Comparison of ENCODE assay signal across 8 cellular contexts in the genomic region with DNA sequence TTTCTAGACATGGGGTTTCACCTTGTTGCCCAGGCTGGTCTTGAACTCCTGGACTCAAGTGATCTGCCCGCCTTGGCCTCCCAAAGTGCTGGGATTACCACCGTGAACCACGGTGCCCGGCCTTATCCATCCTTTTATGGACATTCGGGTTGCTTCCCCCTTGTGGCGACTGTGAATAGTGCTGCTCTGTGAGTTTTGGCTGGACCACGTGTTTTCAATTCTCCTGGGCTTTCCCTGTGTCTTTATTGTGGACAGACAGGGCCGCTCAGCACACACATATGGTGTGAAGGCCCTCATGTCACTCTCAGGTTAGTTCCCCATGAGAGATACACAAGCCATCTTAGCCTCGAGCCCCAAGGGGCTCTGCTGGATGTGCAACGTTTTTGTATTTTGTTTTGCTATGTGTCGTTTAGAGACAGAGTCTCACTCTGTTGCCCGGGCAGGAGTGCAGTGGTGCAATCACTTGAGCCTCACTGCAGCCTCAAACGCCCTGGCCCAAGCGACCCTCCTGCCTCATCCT. TPM values are rescaled to one million over a fixed set of nuclear protein-coding genes. Genes with fewer than 3 reads are reported as not detected.
A peak's percentile ranks its signal among the peaks of the same experiment; 100 is the strongest.
DNase-seq lines count a peak whose midpoint lies in the region; FAIRE-seq and TF ChIP-seq lines count a peak whose summit lies in the region.

No MANE protein-coding gene starts in this region.

- CTCF ChIA-PET in HEK293 (lab: Yijun Ruan, JAX): interaction anchor here (0.7 to 5.8 kb wide), 5 partner anchors 14 to 129 kb away, joined by 3 to 23 read pairs (median 3); no protein-coding TSS in a partner anchor

- no peaks in the 10 kb centered on the region for H3K79me2 ChIP-seq in astrocyte (ENCODE audit: insufficient read depth, low read length)

- no peaks in the 10 kb centered on the region for H3K27me3 Mint-ChIP-seq in astrocyte (ENCODE audit: low read depth, unreplicated experiment)

- H3K27ac Mint-ChIP-seq in astrocyte (ENCODE audit: unreplicated experiment): no peak overlapping the region

- no peak overlapping the region for H2AFZ ChIP-seq in astrocyte (ENCODE audit: low read depth, low read length)

- peak; percentile 74; the same call in 1 of the 2 replicates for TF ChIP-seq CTCF in HEK293 (tag by site-specific recombination; IDR thresholded peaks at IDR 0.05)
- TF ChIP-seq CTCF in astrocyte (IDR thresholded peaks at IDR 0.05; ENCODE audit: insufficient read depth, low read depth, low read length): peak; percentile 72

- no peak overlapping the region for H3K4me3 ChIP-seq in HEK293 (ENCODE audit: low read depth, low read length)
- H3K4me3 ChIP-seq in astrocyte (ENCODE audit: insufficient read depth, low read depth, low read length): no peak overlapping the region
- H3K4me3 ChIP-seq in skeletal muscle satellite cell (ENCODE audit: low read length): no peak overlapping the region

- no peak for FAIRE-seq in astrocyte (lab: Jason Lieb, UNC)

- H4K20me1 ChIP-seq in astrocyte (ENCODE audit: insufficient read depth, low read length): no peaks in the 10 kb centered on the region

- H3K27me3 ChIP-seq in astrocyte (ENCODE audit: insufficient read depth, low read length) (no peaks in the 10 kb centered on the region), skeletal muscle satellite cell (ENCODE audit: control insufficient read depth, insufficient read depth, low read length) (no peaks in the 10 kb centered on the region)

- H3K9me3 ChIP-seq in HEK293 (ENCODE audit: control insufficient read depth, insufficient read depth, low read depth, low read length) (no peaks in the 10 kb centered on the region), astrocyte (ENCODE audit: insufficient read depth, low read depth, low read length) (no peaks in the 10 kb centered on the region), skeletal muscle satellite cell (replicated peaks; ENCODE audit: low read length) (no peaks in the 10 kb centered on the region)

- H3K9me3 Mint-ChIP-seq in astrocyte (ENCODE audit: unreplicated experiment): no peaks in the 10 kb centered on the region

- H3K9ac ChIP-seq in astrocyte (ENCODE audit: low read length) (no peak overlapping the region), skeletal muscle satellite cell (ENCODE audit: low read depth, low read length) (peak overlapping the region; percentile 33)

- peaks cover 3 to 25% of the 10 kb centered on the region in 2 experiments; a peak in 2 of 3 replicates for H3K36me3 ChIP-seq in HEK293 (ENCODE audit: control insufficient read depth in 2 of 2, insufficient read depth in 1 of 2, low read length in 2 of 2)
- peaks cover 2% of the 10 kb centered on the region for H3K36me3 ChIP-seq in astrocyte (ENCODE audit: insufficient read depth, low read length)
- peaks cover 14% of the 10 kb centered on the region for H3K36me3 ChIP-seq in skeletal muscle satellite cell (ENCODE audit: insufficient read depth, low read length)

- H3K27ac ChIP-seq in HEK293 (ENCODE audit: extremely low read depth, low read depth, low read length) (no peak overlapping the region), astrocyte (ENCODE audit: low read depth, low read length) (no peak overlapping the region)

- H3K4me3 Mint-ChIP-seq in astrocyte (ENCODE audit: unreplicated experiment): no peak overlapping the region

- peaks cover 3% of the 10 kb centered on the region for H3K4me1 Mint-ChIP-seq in astrocyte (ENCODE audit: low read depth, unreplicated experiment)

- H3K4me1 ChIP-seq in HEK293 (ENCODE audit: control insufficient read depth, insufficient read depth, low read length): no peaks in the 10 kb centered on the region; the same call in none of the 2 replicates
- H3K4me1 ChIP-seq in astrocyte (ENCODE audit: insufficient read depth, low read length): no peaks in the 10 kb centered on the region
- peaks cover 9% of the 10 kb centered on the region for H3K4me1 ChIP-seq in skeletal muscle satellite cell (ENCODE audit: control insufficient read depth, insufficient read depth, low read length)

- POLR2A ChIA-PET in HEK293 (lab: Yijun Ruan, JAX): no interaction called here

- DNase-seq in EH (ENCODE audit: low read depth): peak; percentile 85
- DNase-seq in NCI-H2029 (lab: John Stamatoyannopoulos, UW): peak; percentile 80
- peak; percentile 64 for DNase-seq in T-helper 9 cell
- DNase-seq in astrocyte (ENCODE audit: low read depth): peak; percentile 51
- DNase-seq in hypothalamus (lab: John Stamatoyannopoulos, UW): peak in 43 of 51 donors; percentile 5 to 71 (median 41)
- no peak for DNase-seq in globus pallidus (ENCODE audit: low spot score)

- no peak overlapping the region for H3K4me2 ChIP-seq in astrocyte (ENCODE audit: low read length)
- peak overlapping the region; percentile 62 for H3K4me2 ChIP-seq in skeletal muscle satellite cell (ENCODE audit: low read length)

- peaks cover 3% of the 10 kb centered on the region for H3K36me3 Mint-ChIP-seq in astrocyte (ENCODE audit: low read depth, unreplicated experiment)

TF ChIP-seq in HEK293, 187 proteins besides CTCF, POLR2A, EP300 and RAD21 (continues in another document):
- peak; percentile 71 for TF ChIP-seq GLIS1 (tag by site-specific recombination; IDR thresholded peaks at IDR 0.05)
- no peak for TF ChIP-seq EGR2 (tag by site-specific recombination; IDR thresholded peaks at IDR 0.05; ENCODE audit: low read depth)
- TF ChIP-seq SP2 (tag by site-specific recombination; IDR thresholded peaks at IDR 0.05): no peak
- no peak for TF ChIP-seq SP7 (tag by site-specific recombination; IDR thresholded peaks at IDR 0.05)
- no peak for TF ChIP-seq ZNF239 (tag by site-specific recombination; IDR thresholded peaks at IDR 0.05)
- TF ChIP-seq ZNF776 (tag by site-specific recombination; IDR thresholded peaks at IDR 0.05; ENCODE audit: borderline replicate concordance): no peak
- TF ChIP-seq ZNF629 (tag by site-specific recombination; IDR thresholded peaks at IDR 0.05): 0 out of 2 replicates have a peak, but pooled peaks have one; percentile 36
- TF ChIP-seq, protein P1, sequence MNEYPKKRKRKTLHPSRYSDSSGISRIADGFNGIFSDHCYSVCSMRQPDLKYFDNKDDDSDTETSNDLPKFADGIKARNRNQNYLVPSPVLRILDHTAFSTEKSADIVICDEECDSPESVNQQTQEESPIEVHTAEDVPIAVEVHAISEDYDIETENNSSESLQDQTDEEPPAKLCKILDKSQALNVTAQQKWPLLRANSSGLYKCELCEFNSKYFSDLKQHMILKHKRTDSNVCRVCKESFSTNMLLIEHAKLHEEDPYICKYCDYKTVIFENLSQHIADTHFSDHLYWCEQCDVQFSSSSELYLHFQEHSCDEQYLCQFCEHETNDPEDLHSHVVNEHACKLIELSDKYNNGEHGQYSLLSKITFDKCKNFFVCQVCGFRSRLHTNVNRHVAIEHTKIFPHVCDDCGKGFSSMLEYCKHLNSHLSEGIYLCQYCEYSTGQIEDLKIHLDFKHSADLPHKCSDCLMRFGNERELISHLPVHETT (tag by site-specific recombination; IDR thresholded peaks at IDR 0.05): no peak
- no peak for TF ChIP-seq ZNF510 (tag by site-specific recombination; IDR thresholded peaks at IDR 0.05; ENCODE audit: insufficient replicate concordance)
- TF ChIP-seq, protein P2, sequence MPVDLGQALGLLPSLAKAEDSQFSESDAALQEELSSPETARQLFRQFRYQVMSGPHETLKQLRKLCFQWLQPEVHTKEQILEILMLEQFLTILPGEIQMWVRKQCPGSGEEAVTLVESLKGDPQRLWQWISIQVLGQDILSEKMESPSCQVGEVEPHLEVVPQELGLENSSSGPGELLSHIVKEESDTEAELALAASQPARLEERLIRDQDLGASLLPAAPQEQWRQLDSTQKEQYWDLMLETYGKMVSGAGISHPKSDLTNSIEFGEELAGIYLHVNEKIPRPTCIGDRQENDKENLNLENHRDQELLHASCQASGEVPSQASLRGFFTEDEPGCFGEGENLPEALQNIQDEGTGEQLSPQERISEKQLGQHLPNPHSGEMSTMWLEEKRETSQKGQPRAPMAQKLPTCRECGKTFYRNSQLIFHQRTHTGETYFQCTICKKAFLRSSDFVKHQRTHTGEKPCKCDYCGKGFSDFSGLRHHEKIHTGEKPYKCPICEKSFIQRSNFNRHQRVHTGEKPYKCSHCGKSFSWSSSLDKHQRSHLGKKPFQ (tag by site-specific recombination; IDR thresholded peaks at IDR 0.05): peak; percentile 91
- TF ChIP-seq, protein P3, sequence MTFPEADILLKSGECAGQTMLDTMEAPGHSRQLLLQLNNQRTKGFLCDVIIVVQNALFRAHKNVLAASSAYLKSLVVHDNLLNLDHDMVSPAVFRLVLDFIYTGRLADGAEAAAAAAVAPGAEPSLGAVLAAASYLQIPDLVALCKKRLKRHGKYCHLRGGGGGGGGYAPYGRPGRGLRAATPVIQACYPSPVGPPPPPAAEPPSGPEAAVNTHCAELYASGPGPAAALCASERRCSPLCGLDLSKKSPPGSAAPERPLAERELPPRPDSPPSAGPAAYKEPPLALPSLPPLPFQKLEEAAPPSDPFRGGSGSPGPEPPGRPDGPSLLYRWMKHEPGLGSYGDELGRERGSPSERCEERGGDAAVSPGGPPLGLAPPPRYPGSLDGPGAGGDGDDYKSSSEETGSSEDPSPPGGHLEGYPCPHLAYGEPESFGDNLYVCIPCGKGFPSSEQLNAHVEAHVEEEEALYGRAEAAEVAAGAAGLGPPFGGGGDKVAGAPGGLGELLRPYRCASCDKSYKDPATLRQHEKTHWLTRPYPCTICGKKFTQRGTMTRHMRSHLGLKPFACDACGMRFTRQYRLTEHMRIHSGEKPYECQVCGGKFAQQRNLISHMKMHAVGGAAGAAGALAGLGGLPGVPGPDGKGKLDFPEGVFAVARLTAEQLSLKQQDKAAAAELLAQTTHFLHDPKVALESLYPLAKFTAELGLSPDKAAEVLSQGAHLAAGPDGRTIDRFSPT (tag by site-specific recombination; IDR thresholded peaks at IDR 0.05): peak; percentile 73; the same call in 1 of the 2 replicates
- TF ChIP-seq ZNF830 (tag by site-specific recombination; IDR thresholded peaks at IDR 0.05; ENCODE audit: low read depth): no peak
- no peak for TF ChIP-seq YY2 (tag by site-specific recombination; IDR thresholded peaks at IDR 0.05)
- 0 out of 2 replicates have a peak, but pooled peaks have one; percentile 21 for TF ChIP-seq ZXDB (tag by site-specific recombination; IDR thresholded peaks at IDR 0.05)
- TF ChIP-seq ZNF701 (tag by site-specific recombination; IDR thresholded peaks at IDR 0.05): no peak
- TF ChIP-seq, protein P4, sequence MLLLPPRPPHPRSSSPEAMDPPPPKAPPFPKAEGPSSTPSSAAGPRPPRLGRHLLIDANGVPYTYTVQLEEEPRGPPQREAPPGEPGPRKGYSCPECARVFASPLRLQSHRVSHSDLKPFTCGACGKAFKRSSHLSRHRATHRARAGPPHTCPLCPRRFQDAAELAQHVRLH (tag by site-specific recombination; IDR thresholded peaks at IDR 0.05): peak; percentile 94
- TF ChIP-seq ZNF157 (tag by site-specific recombination; IDR thresholded peaks at IDR 0.05): no peak

RNA-seq across cellular contexts. Expression of a gene that starts 40.5 kb away (rescaled TPM):
- 36.8 and 37.0 TPM in 2 replicates for total RNA-seq in astrocyte
- 24.8 and 29.9 TPM in 2 replicates for total RNA-seq in skeletal muscle satellite cell (2012; rRNA removed)

RNA-seq across cellular contexts. Expression of a gene that starts 40.8 kb away (rescaled TPM):
- total RNA-seq in astrocyte: 48.5 and 59.1 TPM in 2 replicates
- total RNA-seq in skeletal muscle satellite cell (2012; rRNA removed): 29.2 and 31.2 TPM in 2 replicates

RNA-seq across cellular contexts. Expression of a gene that starts 44.3 kb away (rescaled TPM):
- total RNA-seq in astrocyte: 143 and 163 TPM in 2 replicates
- 61.4 and 71.2 TPM in 2 replicates for total RNA-seq in skeletal muscle satellite cell (2012; rRNA removed)
